In the genomic region with DNA sequence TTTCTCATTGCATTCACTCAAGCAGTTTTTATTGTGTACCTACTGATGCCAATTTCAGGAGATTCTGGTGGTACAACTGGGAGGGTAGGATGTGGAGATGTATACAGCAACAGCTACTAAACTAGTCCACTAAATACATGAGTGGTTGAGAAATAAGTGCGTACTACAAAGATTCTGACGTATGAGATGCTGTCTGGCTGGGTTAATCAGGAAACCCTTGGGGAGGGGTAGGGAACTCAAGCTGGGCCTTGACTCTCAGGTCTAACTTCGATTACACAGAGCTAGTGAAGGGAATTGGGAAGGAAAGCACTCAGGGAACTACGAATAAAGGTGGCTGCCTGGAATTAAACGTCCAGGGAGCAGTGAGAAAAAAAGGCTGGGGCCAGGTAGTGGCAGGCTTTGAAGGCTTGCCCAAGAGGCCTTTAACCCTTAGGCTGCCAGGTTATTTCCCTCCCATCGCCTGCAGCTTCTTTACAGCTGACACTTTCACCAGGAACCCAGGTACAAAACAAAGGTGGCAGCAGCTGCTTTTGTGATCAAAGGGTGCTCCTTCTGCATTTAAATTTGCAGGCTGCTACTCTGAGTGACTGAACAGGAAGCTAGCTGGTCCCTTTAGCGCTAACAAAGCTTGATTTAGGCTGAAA, we compare ENCODE assay signal across 6 cellular contexts. TPM values are rescaled to one million over a fixed set of nuclear protein-coding genes. Genes with fewer than 3 reads are reported as not detected.
DNase-seq lines count a peak whose midpoint lies in the region; ATAC-seq lines count a peak whose summit lies in the region.

No MANE protein-coding gene starts in this region.

- H3K27me3 Mint-ChIP-seq in activated CD8-positive, alpha-beta T cell treated with anti-CD3 and anti-CD28 coated beads, Interleukin-2, amount 10 ng/mL, durations not matched to agents 7 days and 5 days (ENCODE audit: low read depth) = peaks cover 5% of the 10 kb centered on the region

- CTCF ChIA-PET in activated CD8-positive, alpha-beta T cell treated with anti-CD3 and anti-CD28 coated beads, Interleukin-2, amount 10 ng/mL, durations not matched to agents 7 days and 5 days (lab: Charles Lee) = interaction anchor here (1.2 to 1.3 kb wide), 2 partner anchors 14 to 29 kb away, joined by 3 read pairs; no protein-coding TSS in a partner anchor

- peak overlapping the region; percentile 64 for H3K27ac Mint-ChIP-seq in activated CD8-positive, alpha-beta T cell treated with anti-CD3 and anti-CD28 coated beads, Interleukin-2, amount 10 ng/mL, durations not matched to agents 7 days and 5 days

- DNase-seq in ELF-1 (ENCODE audit: low read depth, low spot score) (peak; percentile 88), kidney tubule cell (ENCODE audit: low spot score) (peak; percentile 13), anterior cingulate cortex (lab: John Stamatoyannopoulos, UW) (no peak), HUDEP-2 (lab: John Stamatoyannopoulos, UW; ENCODE audit: unreplicated experiment in 76 of 76) (no peak)
- DNase-seq in activated CD8-positive, alpha-beta T cell treated with anti-CD3 and anti-CD28 coated beads, Interleukin-2, amount 10 ng/mL, durations not matched to agents 7 days and 5 days = no peak

- H3K4me1 Mint-ChIP-seq in activated CD8-positive, alpha-beta T cell treated with anti-CD3 and anti-CD28 coated beads, Interleukin-2, amount 10 ng/mL, durations not matched to agents 7 days and 5 days (ENCODE audit: low read depth) = peaks cover 42% of the 10 kb centered on the region

- H3K9me3 Mint-ChIP-seq in activated CD8-positive, alpha-beta T cell treated with anti-CD3 and anti-CD28 coated beads, Interleukin-2, amount 10 ng/mL, durations not matched to agents 7 days and 5 days (ENCODE audit: insufficient read depth) = no peaks in the 10 kb centered on the region

- no peak for ATAC-seq in activated CD8-positive, alpha-beta T cell treated with anti-CD3 and anti-CD28 coated beads, Interleukin-2, amount 10 ng/mL, durations not matched to agents 7 days and 5 days
- ATAC-seq in HG03520 (IDR thresholded peaks at IDR 0.05; ENCODE audit: unreplicated experiment) = no peak

- peak overlapping the region; percentile 23 for H3K4me3 Mint-ChIP-seq in activated CD8-positive, alpha-beta T cell treated with anti-CD3 and anti-CD28 coated beads, Interleukin-2, amount 10 ng/mL, durations not matched to agents 7 days and 5 days

- POLR2A ChIA-PET in activated CD8-positive, alpha-beta T cell treated with anti-CD3 and anti-CD28 coated beads, Interleukin-2, amount 10 ng/mL, durations not matched to agents 7 days and 5 days (lab: Charles Lee) = interaction anchor here (0.5 kb wide), 1 partner anchor 84 kb away, joined by 4 read pairs; no protein-coding TSS in a partner anchor

- peaks cover 21% of the 10 kb centered on the region for H3K36me3 Mint-ChIP-seq in activated CD8-positive, alpha-beta T cell treated with anti-CD3 and anti-CD28 coated beads, Interleukin-2, amount 10 ng/mL, durations not matched to agents 7 days and 5 days (ENCODE audit: low read depth)

RNA-seq across cellular contexts. Expression of a gene that starts 3.2 kb away (rescaled TPM):
- 10 to 100 TPM; 71.7 to 73.3 TPM for total RNA-seq in activated CD8-positive, alpha-beta T cell treated with anti-CD3 and anti-CD28 coated beads, Interleukin-2, amount 10 ng/mL, durations not matched to agents 7 days and 5 days

RNA-seq across cellular contexts. Expression of a gene that starts 3.7 kb away (rescaled TPM):
- 1 to 10 TPM in 1 of 2 experiments, under 1 TPM in 1; 0.58 to 1.1 TPM for total RNA-seq in activated CD8-positive, alpha-beta T cell treated with anti-CD3 and anti-CD28 coated beads, Interleukin-2, amount 10 ng/mL, durations not matched to agents 7 days and 5 days

RNA-seq across cellular contexts. Expression of a gene that starts 49.0 kb away (rescaled TPM):
- total RNA-seq in activated CD8-positive, alpha-beta T cell treated with anti-CD3 and anti-CD28 coated beads, Interleukin-2, amount 10 ng/mL, durations not matched to agents 7 days and 5 days = 10 to 100 TPM; 35.8 to 36.2 TPM

RNA-seq across cellular contexts. Expression of a gene that starts 49.2 kb away (rescaled TPM):
- total RNA-seq in activated CD8-positive, alpha-beta T cell treated with anti-CD3 and anti-CD28 coated beads, Interleukin-2, amount 10 ng/mL, durations not matched to agents 7 days and 5 days = 10 to 100 TPM; 47.1 to 48.2 TPM

Comparison
In these comparisons a context has a peak if more than half of its experiments do, and no peak if none do; other contexts are left out.
1. DNase-seq: peak in ELF-1 (single experiment) and kidney tubule cell (single experiment); none in activated CD8-positive, alpha-beta T cell treated with anti-CD3 and anti-CD28 coated beads, Interleukin-2, amount 10 ng/mL, durations not matched to agents 7 days and 5 days (single experiment), anterior cingulate cortex (0 of 58) and HUDEP-2 (0 of 76).